14 cellular contexts compared by ENCODE assay signal in the genomic region with DNA sequence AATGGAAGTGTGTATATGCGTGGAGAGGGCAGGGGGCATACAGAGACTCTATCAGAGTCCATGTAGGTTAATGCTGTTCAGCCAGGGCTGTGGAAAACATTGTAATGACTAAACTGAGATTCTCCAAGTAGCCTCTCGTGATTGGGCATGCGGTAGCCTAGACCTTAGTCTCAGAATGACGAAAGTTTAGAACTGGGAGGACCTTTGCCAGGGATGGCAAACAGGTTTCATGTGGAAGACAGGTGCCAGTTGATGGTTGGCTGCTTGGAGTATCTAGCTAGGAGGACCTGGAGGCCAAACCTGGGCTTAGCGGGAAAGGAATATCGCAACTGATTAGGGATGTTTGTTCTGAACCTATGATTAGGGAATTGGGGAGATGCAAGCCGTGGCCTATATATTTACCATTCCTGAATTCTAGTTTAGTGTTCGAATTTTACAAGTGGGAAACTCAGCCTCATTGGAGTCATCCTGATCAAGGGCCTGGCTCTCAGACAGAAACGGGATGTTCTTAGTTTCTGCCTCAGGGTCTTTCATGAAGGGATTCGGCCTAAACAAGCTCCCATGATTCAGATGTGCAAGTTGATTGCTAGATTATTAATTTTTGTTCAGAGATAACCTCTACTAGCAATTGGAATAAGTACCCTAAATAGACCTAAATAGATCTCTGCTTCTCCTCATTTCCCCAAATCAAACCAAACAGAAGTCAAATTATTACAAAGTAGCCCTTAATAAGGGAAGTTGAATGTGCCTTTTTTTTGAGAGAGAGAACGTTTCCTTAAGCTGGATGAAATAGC. TPM values are rescaled to one million over a fixed set of nuclear protein-coding genes. Genes with fewer than 3 reads are reported as not detected.
DNase-seq lines count a peak whose midpoint lies in the region; ATAC-seq, FAIRE-seq and TF ChIP-seq lines count a peak whose summit lies in the region.
"Had no signal": no experiment of that assay in that cellular context is flagged by ENCODE, and none has a peak within 500 bp of the region (broad histone marks: within the 10 kb centered on the region; RNA-seq: fewer than 3 reads in every experiment).

No MANE protein-coding gene starts in this region.

- no peak for TF ChIP-seq CTCF in right lobe of liver (IDR thresholded peaks at IDR 0.05)
- TF ChIP-seq CTCF in HepG2 (CRISPR knock-in tag; IDR thresholded peaks at IDR 0.05): no peak
- no peak for TF ChIP-seq CTCF in endothelial cell (IDR thresholded peaks at IDR 0.05; ENCODE audit: unreplicated experiment)
- TF ChIP-seq CTCF in type B pancreatic cell (conservative IDR thresholded peaks at IDR 0.05): no peak

- TF ChIP-seq EP300 in HepG2 (IDR thresholded peaks at IDR 0.05; ENCODE audit: low read depth in 2 of 2, low read length in 2 of 2) (no peak), HepG2 (CRISPR knock-in tag; IDR thresholded peaks at IDR 0.05; ENCODE audit: borderline replicate concordance) (no peak)

- H3K4me3 Mint-ChIP-seq in endothelial cell (ENCODE audit: unreplicated experiment): no peak overlapping the region
- no peak overlapping the region for H3K4me3 Mint-ChIP-seq in type B pancreatic cell
- H3K4me3 Mint-ChIP-seq in T-helper 17 cell: no peak overlapping the region
- no peak overlapping the region for H3K4me3 Mint-ChIP-seq in activated CD4-positive, alpha-beta T cell treated with anti-CD3 and anti-CD28 coated beads, Interleukin-2, amount 10 ng/mL, durations not matched to agents 7 days and 5 days
- H3K4me3 Mint-ChIP-seq: CD4-positive, CD25-positive, alpha-beta regulatory T cell had no signal

- H3K36me3 ChIP-seq in right lobe of liver (no peaks in the 10 kb centered on the region), HepG2 (replicated peaks in 1 of 2; ENCODE audit: control insufficient read depth in 1 of 2, insufficient read depth in 2 of 2, low read length in 2 of 2) (peaks cover 5 to 59% of the 10 kb centered on the region in 2 experiments)

- POLR2A ChIA-PET in HepG2 (lab: Yijun Ruan, JAX): interaction anchor here (0.7 kb wide), 1 partner anchor 23 kb away, joined by 3 read pairs; no protein-coding TSS in a partner anchor
- POLR2A ChIA-PET in activated CD4-positive, alpha-beta T cell treated with anti-CD3 and anti-CD28 coated beads, Interleukin-2, amount 10 ng/mL, durations not matched to agents 7 days and 5 days (lab: Charles Lee): no interaction called here

- no TSS peak for BruUV-seq in HepG2 (replicated peaks; lab: Mats Ljungman, UMichigan)

- in situ Hi-C loops in HepG2 (cut with HindIII; ENCODE audit: extremely low pct_ligation_motif_present, low pct_unique_long_range_greater_than_20kb): no loop called here

- peaks cover 78% of the 10 kb centered on the region for H3K79me2 ChIP-seq in HepG2 (ENCODE audit: insufficient read depth, low read length)

- CTCF ChIA-PET in HepG2 (lab: Yijun Ruan, JAX; ENCODE audit: low intra/inter-chr PET ratio, low total read pairs): no interaction called here
- CTCF ChIA-PET in activated CD4-positive, alpha-beta T cell treated with anti-CD3 and anti-CD28 coated beads, Interleukin-2, amount 10 ng/mL, durations not matched to agents 7 days and 5 days (lab: Charles Lee): no interaction called here

- H3K27ac Mint-ChIP-seq in endothelial cell (ENCODE audit: unreplicated experiment) (peak overlapping the region; percentile 82), type B pancreatic cell (no peak overlapping the region), T-helper 17 cell (no peak overlapping the region)
- H3K27ac Mint-ChIP-seq in activated naive CD4-positive, alpha-beta T cell treated with anti-CD3 and anti-CD28 coated beads, Interleukin-2, amount 50 U/mL, for 72 hours: no peak overlapping the region
- H3K27ac Mint-ChIP-seq in activated CD4-positive, alpha-beta T cell treated with anti-CD3 and anti-CD28 coated beads, Interleukin-2, amount 10 ng/mL, durations not matched to agents 7 days and 5 days: no peak overlapping the region
- H3K27ac Mint-ChIP-seq: CD4-positive, CD25-positive, alpha-beta regulatory T cell had no signal

- no peak for FAIRE-seq in HepG2 (lab: Jason Lieb, UNC)
- FAIRE-seq: H54 had no signal

- H2AFZ ChIP-seq in HepG2 (ENCODE audit: low read length): no peak overlapping the region

- H3K4me1 Mint-ChIP-seq in endothelial cell (ENCODE audit: unreplicated experiment): peaks cover 60% of the 10 kb centered on the region
- peaks cover 32% of the 10 kb centered on the region for H3K4me1 Mint-ChIP-seq in type B pancreatic cell (ENCODE audit: unreplicated experiment)
- H3K4me1 Mint-ChIP-seq in T-helper 17 cell: peaks cover under 1% of the 10 kb centered on the region
- no peaks in the 10 kb centered on the region for H3K4me1 Mint-ChIP-seq in activated CD4-positive, alpha-beta T cell treated with anti-CD3 and anti-CD28 coated beads, Interleukin-2, amount 10 ng/mL, durations not matched to agents 7 days and 5 days

- H3K4me3 ChIP-seq in right lobe of liver: no peak overlapping the region
- H3K4me3 ChIP-seq in HepG2 (replicated peaks in 1 of 3; ENCODE audit: insufficient read depth in 1 of 3, low read depth in 2 of 3, low read length in 3 of 3): no peak overlapping the region
- H3K4me3 ChIP-seq: BLaER1 treated with 17β-estradiol and CSF1 and Interleukin-3, amounts not matched to agents 10 nM and 100 nM had no signal

- intact Hi-C loops in right lobe of liver (cut with DNase I): no loop called here
- intact Hi-C loops in HepG2 (cut with micrococcal nuclease; ENCODE audit: unreplicated experiment): no loop called here

- H3K4me1 ChIP-seq in right lobe of liver: peaks cover 2 to 18% (median 5%) of the 10 kb centered on the region in 4 donors
- peaks cover 31% of the 10 kb centered on the region for H3K4me1 ChIP-seq in HepG2 (ENCODE audit: insufficient read depth, low read length)

- H3K27me3 Mint-ChIP-seq in endothelial cell (ENCODE audit: unreplicated experiment) (peaks cover 2% of the 10 kb centered on the region), type B pancreatic cell (no peaks in the 10 kb centered on the region), T-helper 17 cell (no peaks in the 10 kb centered on the region)
- peaks cover 2% of the 10 kb centered on the region for H3K27me3 Mint-ChIP-seq in activated CD4-positive, alpha-beta T cell treated with anti-CD3 and anti-CD28 coated beads, Interleukin-2, amount 10 ng/mL, durations not matched to agents 7 days and 5 days

- ATAC-seq in right lobe of liver: peak; percentile 34 to 67 (median 48)
- ATAC-seq in HepG2: no peak
- ATAC-seq in activated naive CD4-positive, alpha-beta T cell treated with anti-CD3 and anti-CD28 coated beads, Interleukin-2, amount 50 U/mL, for 72 hours: no peak
- ATAC-seq in T-helper 17 cell: no peak

- H3K36me3 Mint-ChIP-seq in endothelial cell (ENCODE audit: low read depth, unreplicated experiment) (peaks cover 17% of the 10 kb centered on the region), type B pancreatic cell (peaks cover 12% of the 10 kb centered on the region), T-helper 17 cell (ENCODE audit: low read depth) (no peaks in the 10 kb centered on the region)
- no peaks in the 10 kb centered on the region for H3K36me3 Mint-ChIP-seq in activated naive CD4-positive, alpha-beta T cell treated with anti-CD3 and anti-CD28 coated beads, Interleukin-2, amount 50 U/mL, for 72 hours
- no peaks in the 10 kb centered on the region for H3K36me3 Mint-ChIP-seq in activated CD4-positive, alpha-beta T cell treated with anti-CD3 and anti-CD28 coated beads, Interleukin-2, amount 10 ng/mL, durations not matched to agents 7 days and 5 days (ENCODE audit: low read depth)

- H4K20me1 ChIP-seq in HepG2 (ENCODE audit: insufficient read depth, low read length): peaks cover 10% of the 10 kb centered on the region
- H4K20me1 ChIP-seq: BLaER1 treated with 17β-estradiol and CSF1 and Interleukin-3, amounts not matched to agents 10 nM and 100 nM had no signal

- no peaks in the 10 kb centered on the region for H3K27me3 ChIP-seq in right lobe of liver
- no peaks in the 10 kb centered on the region for H3K27me3 ChIP-seq in HepG2 (ENCODE audit: control insufficient read depth in 1 of 2, insufficient read depth in 2 of 2, low read length in 2 of 2)
- H3K27me3 ChIP-seq: BLaER1 treated with 17β-estradiol and CSF1 and Interleukin-3, amounts not matched to agents 10 nM and 100 nM had no signal

- DNase-seq in right lobe of liver (peak in 1 of 3 donors; percentile 53), HepG2 (ENCODE audit: low spot score) (no peak), endothelial cell (ENCODE audit: low spot score) (peak; percentile 0), left kidney (ENCODE audit: low read depth, low spot score) (peak; percentile 0), type B pancreatic cell (ENCODE audit: extremely low spot score, unreplicated experiment) (peak; percentile 16), T-helper 17 cell (no peak)
- DNase-seq in activated naive CD4-positive, alpha-beta T cell treated with anti-CD3 and anti-CD28 coated beads, Interleukin-2, amount 50 U/mL, for 72 hours (ENCODE audit: low spot score in 2 of 2): no peak
- DNase-seq in activated CD4-positive, alpha-beta T cell treated with anti-CD3 and anti-CD28 coated beads, Interleukin-2, amount 10 ng/mL, durations not matched to agents 7 days and 5 days: no peak
- DNase-seq: ACHN; Calu3; CD4-positive, CD25-positive, alpha-beta regulatory T cell; DMS 273 treated with DMSO at 0.1 percent for 48 hours had no signal

- no peak overlapping the region for H3K4me2 ChIP-seq in HepG2 (ENCODE audit: low read depth, low read length)
- H3K4me2 ChIP-seq: BLaER1 treated with 17β-estradiol and CSF1 and Interleukin-3, amounts not matched to agents 10 nM and 100 nM had no signal

- TF ChIP-seq POLR2A in right lobe of liver (IDR thresholded peaks at IDR 0.05): no peak
- no peak for TF ChIP-seq POLR2A in HepG2 (IDR thresholded peaks at IDR 0.05; ENCODE audit: insufficient read depth in 1 of 2, low read depth in 2 of 2, low read length in 2 of 2)

- H3K9ac ChIP-seq in HepG2 (ENCODE audit: insufficient read depth, low read depth, low read length): no peak overlapping the region
- H3K9ac ChIP-seq: BLaER1 treated with 17β-estradiol and CSF1 and Interleukin-3, amounts not matched to agents 10 nM and 100 nM had no signal

- WGBS in right lobe of liver (ENCODE audit: insufficient coverage, low coverage, low lambda C conversion rate, missing lambda C conversion rate): 77% methylated on average over 10 of the region's 11 CpGs
- 97% methylated on average over 11 of the region's 11 CpGs for WGBS in HepG2 (ENCODE audit: low lambda C conversion rate)

- H3K27ac ChIP-seq in right lobe of liver (no peak overlapping the region), HepG2 (ENCODE audit: extremely low read length, insufficient read depth, low read length) (no peak overlapping the region)
- H3K27ac ChIP-seq: BLaER1 treated with 17β-estradiol and CSF1 and Interleukin-3, amounts not matched to agents 10 nM and 100 nM had no signal

- H3K9me3 Mint-ChIP-seq in endothelial cell (ENCODE audit: unreplicated experiment): peaks cover 4% of the 10 kb centered on the region
- H3K9me3 Mint-ChIP-seq in type B pancreatic cell: no peaks in the 10 kb centered on the region
- no peaks in the 10 kb centered on the region for H3K9me3 Mint-ChIP-seq in activated naive CD4-positive, alpha-beta T cell treated with anti-CD3 and anti-CD28 coated beads, Interleukin-2, amount 50 U/mL, for 72 hours
- H3K9me3 Mint-ChIP-seq in activated CD4-positive, alpha-beta T cell treated with anti-CD3 and anti-CD28 coated beads, Interleukin-2, amount 10 ng/mL, durations not matched to agents 7 days and 5 days: no peaks in the 10 kb centered on the region
- H3K9me3 Mint-ChIP-seq: CD4-positive, CD25-positive, alpha-beta regulatory T cell had no signal

- TF ChIP-seq RAD21 in HepG2 (CRISPR knock-in tag; IDR thresholded peaks at IDR 0.05): no peak

- no peaks in the 10 kb centered on the region for H3K9me3 ChIP-seq in right lobe of liver
- H3K9me3 ChIP-seq in HepG2 (ENCODE audit: low read length): no peaks in the 10 kb centered on the region
- H3K9me3 ChIP-seq in T-helper 17 cell (ENCODE audit: control insufficient read depth, low read length, poor library complexity, severe bottlenecking): no peaks in the 10 kb centered on the region

RNA-seq across cellular contexts. Expression of gene TJP2, which starts 26.8 kb away (rescaled TPM):
- total RNA-seq in right lobe of liver (100 to 1,000 TPM in 1 of 6 experiments, 10 to 100 TPM in 5; 62.0 to 129 (median 81.7) TPM), HepG2 (2016; rRNA removed; fragmentation: Illumina TruSeq; extraction: Trizol) (110 and 135 TPM in 2 replicates), endothelial cell (ENCODE audit: unreplicated experiment) (198 TPM), type B pancreatic cell (ENCODE audit: low replicate concordance) (85.2 and 187 TPM in 2 replicates), T-helper 17 cell (10 to 100 TPM; 21.1 to 30.2 TPM)
- 19.7 and 22.7 TPM in 2 replicates for total RNA-seq in HepG2 (2016; cell fraction: cytosol; rRNA removed; fragmentation: Illumina TruSeq; extraction: Trizol; ENCODE audit: low read depth)
- 109 and 122 TPM in 2 replicates for total RNA-seq in HepG2 (2016; cell fraction: insoluble cytoplasmic fraction; rRNA removed; fragmentation: Illumina TruSeq; extraction: Trizol)
- total RNA-seq in HepG2 (2016; cell fraction: membrane; rRNA removed; fragmentation: Illumina TruSeq; extraction: Trizol): 29.6 and 31.5 TPM in 2 replicates
- 104 and 120 TPM in 2 replicates for total RNA-seq in HepG2 (2016; cell fraction: nucleus; rRNA removed; fragmentation: Illumina TruSeq; extraction: Trizol)
- 109 and 112 TPM in 2 replicates for polyA plus RNA-seq in HepG2 (2011; rRNA removed)
- polyA plus RNA-seq in HepG2 (2011; cell fraction: cytosol; rRNA removed): 71.5 and 85.0 TPM in 2 replicates
- polyA plus RNA-seq in HepG2 (2011; cell fraction: nucleus; rRNA removed): 238 and 261 TPM in 2 replicates
- polyA plus RNA-seq in HepG2 (2012): 110 and 201 TPM in 2 replicates
- 3.9 and 4.9 TPM in 2 replicates for polyA plus RNA-seq in HepG2 (2016; cell fraction: cytosol; fragmentation: Illumina TruSeq; extraction: Trizol; ENCODE audit: low read depth)
- polyA plus RNA-seq in HepG2 (2016; cell fraction: insoluble cytoplasmic fraction; fragmentation: Illumina TruSeq; extraction: Trizol; ENCODE audit: low read depth): 110 and 122 TPM in 2 replicates
- polyA plus RNA-seq in HepG2 (2016; cell fraction: membrane; fragmentation: Illumina TruSeq; extraction: Trizol; ENCODE audit: low read depth): 11.6 and 12.9 TPM in 2 replicates
- 155 and 164 TPM in 2 replicates for polyA plus RNA-seq in HepG2 (2016; cell fraction: nucleus; fragmentation: Illumina TruSeq; extraction: Trizol; ENCODE audit: insufficient read depth, low read depth)
- polyA minus RNA-seq in HepG2 (2011; rRNA and poly(A)+ RNA removed; ENCODE audit: low replicate concordance): 13.0 and 80.7 TPM in 2 replicates
- 99.2 and 104 TPM in 2 replicates for polyA minus RNA-seq in HepG2 (2011; cell fraction: cytosol; rRNA and poly(A)+ RNA removed)
- polyA minus RNA-seq in HepG2 (2011; cell fraction: nucleus; rRNA and poly(A)+ RNA removed): 157 and 183 TPM in 2 replicates
- total RNA-seq in activated naive CD4-positive, alpha-beta T cell treated with anti-CD3 and anti-CD28 coated beads, Interleukin-2, amount 50 U/mL, for 72 hours: 10 to 100 TPM; 13.1 to 33.4 TPM
- 10 to 100 TPM; 21.4 to 24.5 TPM for total RNA-seq in activated CD4-positive, alpha-beta T cell treated with anti-CD3 and anti-CD28 coated beads, Interleukin-2, amount 10 ng/mL, durations not matched to agents 7 days and 5 days

Comparison
In these comparisons a context has a peak if more than half of its experiments do, and no peak if none do; other contexts are left out.
1. ATAC-seq: peak in right lobe of liver (4 of 4); none in HepG2 (single experiment), activated naive CD4-positive, alpha-beta T cell treated with anti-CD3 and anti-CD28 coated beads, Interleukin-2, amount 50 U/mL, for 72 hours (0 of 2) and T-helper 17 cell (single experiment).
2. DNase-seq: peak in endothelial cell (single experiment), left kidney (single experiment) and type B pancreatic cell (single experiment); none in HepG2 (single experiment), activated naive CD4-positive, alpha-beta T cell treated with anti-CD3 and anti-CD28 coated beads, Interleukin-2, amount 50 U/mL, for 72 hours (0 of 2), T-helper 17 cell (0 of 3) and activated CD4-positive, alpha-beta T cell treated with anti-CD3 and anti-CD28 coated beads, Interleukin-2, amount 10 ng/mL, durations not matched to agents 7 days and 5 days (single experiment).